Comparison of ENCODE assay signal across 9 cellular contexts in genomic region chr18:63848159-63848558, GRCh38. TPM values are rescaled to one million over a fixed set of nuclear protein-coding genes. Genes with fewer than 3 reads are reported as not detected.
A peak's percentile ranks its signal among the peaks of the same experiment; 100 is the strongest.
DNase-seq lines count a peak whose midpoint lies in the region; ATAC-seq, FAIRE-seq and TF ChIP-seq lines count a peak whose summit lies in the region.
"Had no signal": no experiment of that assay in that cellular context is flagged by ENCODE, and none has a peak within 500 bp of the region (broad histone marks: within the 10 kb centered on the region; RNA-seq: fewer than 3 reads in every experiment).

No MANE protein-coding gene starts in this region.

- ATAC-seq in activated CD8-positive, alpha-beta T cell treated with anti-CD3 and anti-CD28 coated beads for 36 hours: no peak
- no peak for ATAC-seq in HG03469 (IDR thresholded peaks at IDR 0.05; ENCODE audit: unreplicated experiment)

- no peaks in the 10 kb centered on the region for H3K27me3 ChIP-seq in keratinocyte (ENCODE audit: control insufficient read depth, extremely low read depth, insufficient read depth, low read length)

- no peaks in the 10 kb centered on the region for H3K9me3 Mint-ChIP-seq in activated CD8-positive, alpha-beta T cell treated with anti-CD3 and anti-CD28 coated beads for 36 hours

- H3K4me3 ChIP-seq in keratinocyte (ENCODE audit: control insufficient read depth in 2 of 3, extremely low read depth in 1 of 3, insufficient read depth in 2 of 3, low read depth in 1 of 3, low read length in 3 of 3): no peak overlapping the region

- peak overlapping the region; percentile 13 for H3K4me2 ChIP-seq in keratinocyte (ENCODE audit: control insufficient read depth, extremely low read depth, insufficient read depth, low read depth, low read length)

- no peak overlapping the region for H3K4me3 Mint-ChIP-seq in activated CD8-positive, alpha-beta T cell treated with anti-CD3 and anti-CD28 coated beads for 36 hours

- dilution Hi-C loops in keratinocyte (cut with MboI; ENCODE audit: extremely low pct_ligation_motif_present, low sequenced_read_pairs): no loop called here

- no peaks in the 10 kb centered on the region for H3K79me2 ChIP-seq in keratinocyte (ENCODE audit: control insufficient read depth, insufficient read depth, low read length)

- H3K9me3 ChIP-seq in keratinocyte (ENCODE audit: control insufficient read depth, low read depth, low read length): no peaks in the 10 kb centered on the region

- H3K9me1 ChIP-seq in keratinocyte (ENCODE audit: control insufficient read depth, extremely low read depth, insufficient read depth, low read length): no peaks in the 10 kb centered on the region

- H3K4me1 Mint-ChIP-seq in activated CD8-positive, alpha-beta T cell treated with anti-CD3 and anti-CD28 coated beads for 36 hours (ENCODE audit: low read depth): no peaks in the 10 kb centered on the region

- H3K36me3 Mint-ChIP-seq in activated CD8-positive, alpha-beta T cell treated with anti-CD3 and anti-CD28 coated beads for 36 hours (ENCODE audit: low read depth): no peaks in the 10 kb centered on the region

- no peaks in the 10 kb centered on the region for H3K36me3 ChIP-seq in keratinocyte (ENCODE audit: control insufficient read depth in 2 of 2, extremely low read depth in 1 of 2, insufficient read depth in 2 of 2, low read length in 2 of 2)

- H3K27ac Mint-ChIP-seq in activated CD8-positive, alpha-beta T cell treated with anti-CD3 and anti-CD28 coated beads for 36 hours: no peak overlapping the region

- H3K27ac ChIP-seq in keratinocyte (ENCODE audit: control insufficient read depth, insufficient read depth, low read length): no peak overlapping the region

- intact Hi-C loops in activated CD8-positive, alpha-beta T cell treated with anti-CD3 and anti-CD28 coated beads for 36 hours (cut with micrococcal nuclease): loop anchor here (5.0 kb wide), 1 partner anchor 331 kb away; no protein-coding TSS in a partner anchor

- peaks cover 8% of the 10 kb centered on the region for H3K27me3 Mint-ChIP-seq in activated CD8-positive, alpha-beta T cell treated with anti-CD3 and anti-CD28 coated beads for 36 hours

- FAIRE-seq in keratinocyte (lab: Jason Lieb, UNC): peak; percentile 96

- peak; percentile 17 for DNase-seq in GDM1 (lab: John Stamatoyannopoulos, UW)
- DNase-seq in H4 (ENCODE audit: low spot score): peak; percentile 71
- DNase-seq in NCI-H146 (lab: John Stamatoyannopoulos, UW): peak; percentile 66
- DNase-seq in activated CD8-positive, alpha-beta T cell treated with anti-CD3 and anti-CD28 coated beads for 36 hours: peak; percentile 5
- no peak for DNase-seq in keratinocyte (ENCODE audit: low read depth, low spot score)
- DNase-seq in ecto neural progenitor cell (ENCODE audit: low spot score): no peak
- no peak for DNase-seq in activated gamma-delta T cell (lab: John Stamatoyannopoulos, UW)

- TF ChIP-seq CTCF in activated CD8-positive, alpha-beta T cell treated with anti-CD3 and anti-CD28 coated beads for 36 hours (IDR thresholded peaks at IDR 0.05): peak; percentile 15
- TF ChIP-seq CTCF in keratinocyte (optimal IDR thresholded peaks at IDR 0.05 in 1 of 3, IDR thresholded peaks at IDR 0.05 in 1 of 3, conservative IDR thresholded peaks at IDR 0.05 in 1 of 3; ENCODE audit: extremely low read depth in 1 of 3, insufficient read depth in 2 of 3, low read length in 3 of 3): peak; percentile 52 to 84 (median 71)

- H3K4me1 ChIP-seq in keratinocyte (ENCODE audit: control insufficient read depth, extremely low read depth, insufficient read depth, low read length): peaks cover 21% of the 10 kb centered on the region

- POLR2A ChIA-PET in activated CD8-positive, alpha-beta T cell treated with anti-CD3 and anti-CD28 coated beads for 36 hours (lab: Charles Lee): no interaction called here

- CTCF ChIA-PET in activated CD8-positive, alpha-beta T cell treated with anti-CD3 and anti-CD28 coated beads for 36 hours (lab: Charles Lee): interaction anchor here (2.0 kb wide), 1 partner anchor 330 kb away, joined by 12 read pairs; no protein-coding TSS in a partner anchor

- no peak overlapping the region for H3K9ac ChIP-seq in keratinocyte (ENCODE audit: control insufficient read depth, extremely low read depth, insufficient read depth, low read length)

- peak overlapping the region; percentile 53 for H2AFZ ChIP-seq in keratinocyte (ENCODE audit: control insufficient read depth, low read length)

- H4K20me1 ChIP-seq in keratinocyte (ENCODE audit: control insufficient read depth, extremely low read depth, insufficient read depth, low read length): no peaks in the 10 kb centered on the region

RNA-seq across cellular contexts. Expression of gene SERPINB2, which starts 39.3 kb away (rescaled TPM):
- total RNA-seq in H4 (2014; rRNA removed; shearing (Covaris generic)): 0.39 and 1.0 TPM in 2 replicates
- not detected for total RNA-seq in activated CD8-positive, alpha-beta T cell treated with anti-CD3 and anti-CD28 coated beads for 36 hours
- 555 to 1,052 TPM (median 733 TPM) in 3 replicates for polyA plus RNA-seq in keratinocyte
- 712 TPM for polyA plus RNA-seq in keratinocyte (2011; ENCODE audit: low read depth)
- polyA plus RNA-seq in keratinocyte (2011; cell fraction: cytosol; rRNA removed): 414 and 847 TPM in 2 replicates
- polyA plus RNA-seq in keratinocyte (2011; cell fraction: nucleus; rRNA removed): 2,301 and 2,504 TPM in 2 replicates
- polyA plus RNA-seq in keratinocyte (2012; ENCODE audit: low replicate concordance): 233 and 890 TPM in 2 replicates
- polyA minus RNA-seq in keratinocyte: 174 to 585 TPM (median 505 TPM) in 3 replicates
- 251 TPM for polyA minus RNA-seq in keratinocyte (2011; cell fraction: cytosol; rRNA and poly(A)+ RNA removed)
- 720 and 1,118 TPM in 2 replicates for polyA minus RNA-seq in keratinocyte (2011; cell fraction: nucleus; rRNA and poly(A)+ RNA removed)
- total RNA-seq: activated CD8-positive, alpha-beta memory T cell treated with anti-CD3 and anti-CD28 coated beads for 36 hours had no signal

RNA-seq across cellular contexts. Expression of gene SERPINB10, which starts 59.6 kb away (rescaled TPM):
- total RNA-seq in H4 (2014; rRNA removed; shearing (Covaris generic)): 1.0 TPM in 1 of 2 replicates, not detected in the other
- not detected for total RNA-seq in activated CD8-positive, alpha-beta T cell treated with anti-CD3 and anti-CD28 coated beads for 36 hours
- polyA plus RNA-seq in keratinocyte: 4.2 to 10.1 TPM (median 5.8 TPM) in 3 replicates
- 247 TPM for polyA plus RNA-seq in keratinocyte (2011; ENCODE audit: low read depth)
- polyA plus RNA-seq in keratinocyte (2011; cell fraction: cytosol; rRNA removed): 2.1 and 3.8 TPM in 2 replicates
- polyA plus RNA-seq in keratinocyte (2011; cell fraction: nucleus; rRNA removed): 25.8 and 26.4 TPM in 2 replicates
- polyA plus RNA-seq in keratinocyte (2012; ENCODE audit: low replicate concordance): 2.2 and 3.9 TPM in 2 replicates
- 0.23 to 6.9 TPM (median 2.7 TPM) in 3 replicates for polyA minus RNA-seq in keratinocyte
- 1.5 TPM for polyA minus RNA-seq in keratinocyte (2011; cell fraction: cytosol; rRNA and poly(A)+ RNA removed)
- 5.9 and 17.1 TPM in 2 replicates for polyA minus RNA-seq in keratinocyte (2011; cell fraction: nucleus; rRNA and poly(A)+ RNA removed)
- total RNA-seq: activated CD8-positive, alpha-beta memory T cell treated with anti-CD3 and anti-CD28 coated beads for 36 hours had no signal

Comparison
In these comparisons a context has a peak if more than half of its experiments do, and no peak if none do; other contexts are left out.
1. DNase-seq: peak in GDM1 (single experiment), H4 (single experiment), NCI-H146 (single experiment) and activated CD8-positive, alpha-beta T cell treated with anti-CD3 and anti-CD28 coated beads for 36 hours (single experiment); none in keratinocyte (single experiment), ecto neural progenitor cell (single experiment) and activated gamma-delta T cell (single experiment).